8 cellular contexts compared by ENCODE assay signal in genomic region chr3:37741644-37742043, GRCh38.
DNase-seq lines count a peak whose midpoint lies in the region; TF ChIP-seq lines count a peak whose summit lies in the region.

No MANE protein-coding gene starts in this region.

- no peak for TF ChIP-seq POLR2A in NB4 (IDR thresholded peaks at IDR 0.05; ENCODE audit: extremely low read depth, insufficient read length)

- TF ChIP-seq CTCF in BE2C (IDR thresholded peaks at IDR 0.05; ENCODE audit: low read depth, low read length) = peak; percentile 43
- TF ChIP-seq CTCF in NB4 (IDR thresholded peaks at IDR 0.05; ENCODE audit: low read depth, low read length) = peak; percentile 27
- TF ChIP-seq CTCF in choroid plexus epithelial cell (conservative IDR thresholded peaks at IDR 0.05; ENCODE audit: low read depth, low read length) = peak; percentile 36

- no peaks in the 10 kb centered on the region for H3K36me3 Mint-ChIP-seq in activated CD4-positive, alpha-beta T cell treated with anti-CD3 and anti-CD28 coated beads, Interleukin-2, amount 10 ng/mL, durations not matched to agents 24 days and 14 days (ENCODE audit: low read depth)

- H3K9me3 Mint-ChIP-seq in activated CD4-positive, alpha-beta T cell treated with anti-CD3 and anti-CD28 coated beads, Interleukin-2, amount 10 ng/mL, durations not matched to agents 24 days and 14 days = no peaks in the 10 kb centered on the region

- no peak overlapping the region for H3K4me3 Mint-ChIP-seq in activated CD4-positive, alpha-beta T cell treated with anti-CD3 and anti-CD28 coated beads, Interleukin-2, amount 10 ng/mL, durations not matched to agents 24 days and 14 days

- no peaks in the 10 kb centered on the region for H3K36me3 ChIP-seq in BE2C

- intact Hi-C loops in activated CD4-positive, alpha-beta T cell treated with anti-CD3 and anti-CD28 coated beads, Interleukin-2, amount 10 ng/mL, durations not matched to agents 24 days and 14 days (cut with micrococcal nuclease) = no loop called here

- no peak overlapping the region for H3K4me3 ChIP-seq in BE2C (ENCODE audit: low read depth, low read length)
- H3K4me3 ChIP-seq in NB4 (ENCODE audit: low read depth, low read length) = no peak overlapping the region
- H3K4me3 ChIP-seq in choroid plexus epithelial cell (ENCODE audit: low read depth, low read length) = no peak overlapping the region

- no peaks in the 10 kb centered on the region for H3K4me1 ChIP-seq in BE2C

- DNase-seq in BE2C (peak; percentile 19), NB4 (ENCODE audit: low read depth) (peak; percentile 36), choroid plexus epithelial cell (ENCODE audit: low read depth) (peak; percentile 10), midbrain (lab: John Stamatoyannopoulos, UW) (peak; percentile 40), NOMO-1 treated with DMSO at 0.1 percent for 48 hours (lab: John Stamatoyannopoulos, UW; ENCODE audit: unreplicated experiment) (no peak), GF-D8 (lab: John Stamatoyannopoulos, UW) (no peak), DMS153 (lab: John Stamatoyannopoulos, UW) (no peak)
- no peak for DNase-seq in activated CD4-positive, alpha-beta T cell treated with anti-CD3 and anti-CD28 coated beads, Interleukin-2, amount 10 ng/mL, durations not matched to agents 24 days and 14 days

- H3K27me3 ChIP-seq in BE2C = no peaks in the 10 kb centered on the region

- H3K4me1 Mint-ChIP-seq in activated CD4-positive, alpha-beta T cell treated with anti-CD3 and anti-CD28 coated beads, Interleukin-2, amount 10 ng/mL, durations not matched to agents 24 days and 14 days = no peaks in the 10 kb centered on the region

- H3K27me3 Mint-ChIP-seq in activated CD4-positive, alpha-beta T cell treated with anti-CD3 and anti-CD28 coated beads, Interleukin-2, amount 10 ng/mL, durations not matched to agents 24 days and 14 days = peaks cover 7% of the 10 kb centered on the region

- H3K9me3 ChIP-seq in BE2C = no peaks in the 10 kb centered on the region

- no peak overlapping the region for H3K27ac Mint-ChIP-seq in activated CD4-positive, alpha-beta T cell treated with anti-CD3 and anti-CD28 coated beads, Interleukin-2, amount 10 ng/mL, durations not matched to agents 24 days and 14 days

Comparison
In these comparisons a context has a peak if more than half of its experiments do, and no peak if none do; other contexts are left out.
1. DNase-seq: peak in BE2C (single experiment), NB4 (single experiment), choroid plexus epithelial cell (single experiment) and midbrain (single experiment); none in NOMO-1 treated with DMSO at 0.1 percent for 48 hours (single experiment), GF-D8 (single experiment), activated CD4-positive, alpha-beta T cell treated with anti-CD3 and anti-CD28 coated beads, Interleukin-2, amount 10 ng/mL, durations not matched to agents 24 days and 14 days (single experiment) and DMS153 (single experiment).
2. Peak in every context shown above with its lines, with median percentiles within 50 percentile points of each other: CTCF ChIP-seq.